8 cellular contexts compared by ENCODE assay signal in genomic region chr2:177212895-177213856, GRCh38. TPM values are rescaled to one million over a fixed set of nuclear protein-coding genes. Genes with fewer than 3 reads are reported as not detected.
DNase-seq lines count a peak whose midpoint lies in the region; ATAC-seq, FAIRE-seq and TF ChIP-seq lines count a peak whose summit lies in the region.

No MANE protein-coding gene starts in this region.

- H2AFZ ChIP-seq in HCT116 (ENCODE audit: low read depth, low read length, poor library complexity, severe bottlenecking) = no peak overlapping the region
- no peak overlapping the region for H2AFZ ChIP-seq in MM.1S (ENCODE audit: low read length)

- no peak for TF ChIP-seq POLR2A in HCT116 (IDR thresholded peaks at IDR 0.05; ENCODE audit: borderline replicate concordance, extremely low read depth, insufficient read depth, insufficient read length)

- POLR2A ChIA-PET in HCT116 (lab: Charles Lee) = interaction anchor here (1.1 to 1.7 kb wide), 5 partner anchors 11 to 48 kb away, joined by 3 to 15 read pairs (median 7); no protein-coding TSS in a partner anchor

- H3K9me2 ChIP-seq in HCT116 (ENCODE audit: insufficient read depth) (no peaks in the 10 kb centered on the region), MM.1S (replicated peaks; ENCODE audit: insufficient read depth, low read length) (no peaks in the 10 kb centered on the region)

- intact Hi-C loops in HCT116 (cut with micrococcal nuclease) = loop anchor here (1.0 to 2.0 kb wide), 5 partner anchors 8 to 50 kb away; no protein-coding TSS in a partner anchor

- peaks cover 11 to 19% of the 10 kb centered on the region in 2 experiments for H3K4me1 ChIP-seq in HCT116 (ENCODE audit: control insufficient read depth in 1 of 2, insufficient read depth in 2 of 2, low read length in 2 of 2)
- peaks cover 15% of the 10 kb centered on the region for H3K4me1 ChIP-seq in MM.1S (ENCODE audit: low read length)

- no peaks in the 10 kb centered on the region for H3K27me3 ChIP-seq in HCT116 (ENCODE audit: insufficient read depth, low read length)
- no peaks in the 10 kb centered on the region for H3K27me3 ChIP-seq in MM.1S (replicated peaks; ENCODE audit: insufficient read depth, low read length)

- H3K79me2 ChIP-seq in HCT116 (ENCODE audit: insufficient read depth, low read length) = peaks cover 71% of the 10 kb centered on the region
- H3K79me2 ChIP-seq in MM.1S (ENCODE audit: low read length) = peaks cover 67% of the 10 kb centered on the region

- ATAC-seq in HCT116 = peak; percentile 64

- H4K20me1 ChIP-seq in HCT116 (ENCODE audit: insufficient read depth) = peaks cover 36% of the 10 kb centered on the region
- H4K20me1 ChIP-seq in MM.1S (ENCODE audit: insufficient read depth, low read length) = peaks cover 37% of the 10 kb centered on the region

- TSS peak; percentile 45 for BruUV-seq in HCT116 (replicated peaks; lab: Mats Ljungman, UMichigan)

- CTCF ChIA-PET in HCT116 (lab: Charles Lee) = interaction anchor here (1.4 kb wide), 1 partner anchor 15 kb away, joined by 8 read pairs; no protein-coding TSS in a partner anchor

- FAIRE-seq in frontal cortex (lab: Jason Lieb, UNC) = no peak

- DNase-seq in GM03348 (ENCODE audit: low spot score) (peak; percentile 94), HCT116 (ENCODE audit: low read depth, low spot score) (peak; percentile 73), MM.1S (peak; percentile 82), SIG-M5 treated with dmso at 0.1 percent for 504 hours (lab: John Stamatoyannopoulos, UW; ENCODE audit: unreplicated experiment) (peak; percentile 89), frontal cortex (ENCODE audit: low spot score in 2 of 2) (peak; percentile 75 to 77), non-pigmented ciliary epithelial cell (ENCODE audit: low read depth) (peak; percentile 57), substantia nigra (lab: John Stamatoyannopoulos, UW) (peak; percentile 23 to 99 (median 81))
- DNase-seq in activated naive CD4-positive, alpha-beta T cell (lab: John Stamatoyannopoulos, UW) = peak; percentile 77 to 84 (median 84)

- TF ChIP-seq RAD21 in HCT116 (IDR thresholded peaks at IDR 0.05; ENCODE audit: low read depth) = no peak

- H3K27ac ChIP-seq in HCT116 (ENCODE audit: low read depth, low read length) = peak overlapping the region; percentile 93
- H3K27ac ChIP-seq in MM.1S (ENCODE audit: low read length) = peak overlapping the region; percentile 95
- peak overlapping the region; percentile 95 for H3K27ac ChIP-seq in substantia nigra (ENCODE audit: low read depth, low read length, poor library complexity, severe bottlenecking)

- H3F3A ChIP-seq in MM.1S (ENCODE audit: insufficient read depth, low read length) = peaks cover 21% of the 10 kb centered on the region

- H3K9me3 ChIP-seq in HCT116 (ENCODE audit: control insufficient read depth in 1 of 2, insufficient read depth in 1 of 2, low read depth in 1 of 2, low read length in 2 of 2) (no peaks in the 10 kb centered on the region), MM.1S (replicated peaks; ENCODE audit: insufficient read depth, low read length) (no peaks in the 10 kb centered on the region)

- H3K4me2 ChIP-seq in HCT116 (ENCODE audit: low read length) = peak overlapping the region; percentile 84
- H3K4me2 ChIP-seq in MM.1S (ENCODE audit: low read depth, low read length) = peak overlapping the region; percentile 85

- H3K9ac ChIP-seq in HCT116 (ENCODE audit: low read length) (peak overlapping the region; percentile 94), MM.1S (ENCODE audit: low read length) (peak overlapping the region; percentile 97)

- no peak for TF ChIP-seq CTCF in HCT116 (IDR thresholded peaks at IDR 0.05 in 2 of 3, conservative IDR thresholded peaks at IDR 0.05 in 1 of 3; ENCODE audit: borderline replicate concordance in 1 of 3, insufficient read depth in 1 of 3, low read depth in 2 of 3, low read length in 2 of 3)
- TF ChIP-seq CTCF in MM.1S (IDR thresholded peaks at IDR 0.05; ENCODE audit: low read length) = no peak

- peaks cover 25 to 48% of the 10 kb centered on the region in 2 experiments for H3K36me3 ChIP-seq in HCT116 (ENCODE audit: control insufficient read depth in 1 of 2, insufficient read depth in 2 of 2, low read length in 2 of 2)
- H3K36me3 ChIP-seq in MM.1S (replicated peaks; ENCODE audit: insufficient read depth, low read length) = peaks cover 14% of the 10 kb centered on the region

- RAD21 ChIA-PET in HCT116 (lab: Charles Lee; ENCODE audit: low non-redundant PET in 1 of 2, low total read pairs in 2 of 2, uncharacterized antibody in 2 of 2, unreplicated experiment in 2 of 2) = no interaction called here

- H3K4me3 ChIP-seq in HCT116 (replicated peaks in 1 of 2; ENCODE audit: low read depth in 1 of 2, low read length in 2 of 2) (peak overlapping the region; percentile 81 to 92), MM.1S (ENCODE audit: low read length) (peak overlapping the region; percentile 67)

TF ChIP-seq in HCT116, 20 proteins besides CTCF, POLR2A, EP300 and RAD21 (continues in another document):
- no peak for TF ChIP-seq ZNF274 (IDR thresholded peaks at IDR 0.05; ENCODE audit: low read depth, low read length)
- TF ChIP-seq CBX3 (IDR thresholded peaks at IDR 0.05; ENCODE audit: low read depth) = no peak
- TF ChIP-seq TCF7L2 (IDR thresholded peaks at IDR 0.05; ENCODE audit: borderline replicate concordance, extremely low read depth, insufficient read depth, insufficient read length) = peak; percentile 95
- peak; percentile 92 for TF ChIP-seq ZFX (IDR thresholded peaks at IDR 0.05)
- no peak for TF ChIP-seq ZBTB33 (IDR thresholded peaks at IDR 0.05; ENCODE audit: extremely low read depth, insufficient replicate concordance, low read length)
- TF ChIP-seq REST (IDR thresholded peaks at IDR 0.05; ENCODE audit: low read depth) = no peak
- TF ChIP-seq FOSL1 (IDR thresholded peaks at IDR 0.05; ENCODE audit: low read depth) = no peak
- peak; percentile 84 for TF ChIP-seq SIN3A (IDR thresholded peaks at IDR 0.05; ENCODE audit: low read depth)
- no peak for TF ChIP-seq EZH2phosphoT487 (IDR thresholded peaks at IDR 0.05; ENCODE audit: borderline replicate concordance)
- peak; percentile 88 for TF ChIP-seq CEBPB (IDR thresholded peaks at IDR 0.05; ENCODE audit: low read depth)
- peak; percentile 89 for TF ChIP-seq MAX (IDR thresholded peaks at IDR 0.05)
- TF ChIP-seq YY1 (IDR thresholded peaks at IDR 0.05; ENCODE audit: extremely low read depth, insufficient replicate concordance, low read depth, low read length) = peak; percentile 94
- TF ChIP-seq EGR1 (IDR thresholded peaks at IDR 0.05; ENCODE audit: low read depth) = peak; percentile 69
- peak; percentile 63 for TF ChIP-seq POLR2AphosphoS5 (IDR thresholded peaks at IDR 0.05; ENCODE audit: low read depth, low read length)
- TF ChIP-seq ELF1 (IDR thresholded peaks at IDR 0.05; ENCODE audit: borderline replicate concordance, low read depth) = no peak
- no peak for TF ChIP-seq SRF (IDR thresholded peaks at IDR 0.05; ENCODE audit: low read depth)
- peak; percentile 29; the same call in 1 of the 2 replicates for TF ChIP-seq SP1 (IDR thresholded peaks at IDR 0.05; ENCODE audit: low read depth)

RNA-seq across cellular contexts. Expression of gene HNRNPA3, which starts 0.6 kb away (rescaled TPM):
- total RNA-seq in HCT116 (2021; ENCODE audit: unreplicated experiment) (328 TPM), frontal cortex (63.2 TPM)
- polyA plus RNA-seq in HCT116 (2012) = 376 and 446 TPM in 2 replicates

RNA-seq across cellular contexts. Expression of gene NFE2L2, which starts 51.4 kb away (rescaled TPM):
- total RNA-seq in HCT116 (2021; ENCODE audit: unreplicated experiment) (106 TPM), frontal cortex (8.6 TPM)
- 66.5 and 78.3 TPM in 2 replicates for polyA plus RNA-seq in HCT116 (2012)

Comparison
In these comparisons a context has a peak if more than half of its experiments do, and no peak if none do; other contexts are left out.
1. Peak in every context shown above with its lines: DNase-seq, ATAC-seq, H3K4me3 ChIP-seq and H3K27ac ChIP-seq.
2. RNA of gene NFE2L2, which starts 51.4 kb away (total RNA-seq): 106 TPM in HCT116 (single experiment); 8.6 TPM in frontal cortex (single experiment); every median in the first group is over 10 times any median in the second.